In the genomic region with DNA sequence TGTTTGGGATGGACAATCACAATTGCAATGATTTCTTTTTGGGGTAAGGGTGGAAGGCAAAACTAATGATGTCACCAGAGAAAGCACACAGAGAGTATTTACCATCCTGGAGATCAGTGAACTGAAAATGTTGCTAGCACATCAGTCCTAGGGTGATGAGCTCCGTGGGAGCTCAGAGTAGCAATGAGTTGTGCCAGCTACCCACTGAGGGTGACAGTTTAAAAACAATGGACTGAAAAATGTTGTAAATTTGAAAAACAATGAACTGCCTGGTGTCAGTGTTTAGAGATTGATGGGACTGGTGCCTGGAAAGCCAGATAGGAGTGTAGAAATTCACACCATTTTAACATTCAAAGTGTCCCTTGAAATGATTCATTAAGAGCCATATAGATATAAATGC, we compare ENCODE assay signal across 1 cellular context.
TF ChIP-seq lines count a peak whose summit lies in the region.

No MANE protein-coding gene starts in this region.

TF ChIP-seq in WTC11, 78 proteins besides CTCF, POLR2A, EP300 and RAD21 (continued from another document):
- TF ChIP-seq ZNF532 (CRISPR knock-in tag; IDR thresholded peaks at IDR 0.05; ENCODE audit: borderline replicate concordance) (no peak), USF1 (CRISPR knock-in tag; IDR thresholded peaks at IDR 0.05) (no peak), ZNF396 (CRISPR knock-in tag; IDR thresholded peaks at IDR 0.05; ENCODE audit: borderline replicate concordance) (no peak), OVOL2 (CRISPR knock-in tag; IDR thresholded peaks at IDR 0.05; ENCODE audit: borderline replicate concordance) (no peak), CREM (CRISPR knock-in tag; IDR thresholded peaks at IDR 0.05) (no peak), GABPB1 (CRISPR knock-in tag; IDR thresholded peaks at IDR 0.05) (no peak), ELF4 (CRISPR knock-in tag; IDR thresholded peaks at IDR 0.05; ENCODE audit: low read depth) (no peak), NFATC4 (CRISPR knock-in tag; IDR thresholded peaks at IDR 0.05) (no peak), TEAD4 (CRISPR knock-in tag; IDR thresholded peaks at IDR 0.05) (no peak)
- TF ChIP-seq, protein P1, sequence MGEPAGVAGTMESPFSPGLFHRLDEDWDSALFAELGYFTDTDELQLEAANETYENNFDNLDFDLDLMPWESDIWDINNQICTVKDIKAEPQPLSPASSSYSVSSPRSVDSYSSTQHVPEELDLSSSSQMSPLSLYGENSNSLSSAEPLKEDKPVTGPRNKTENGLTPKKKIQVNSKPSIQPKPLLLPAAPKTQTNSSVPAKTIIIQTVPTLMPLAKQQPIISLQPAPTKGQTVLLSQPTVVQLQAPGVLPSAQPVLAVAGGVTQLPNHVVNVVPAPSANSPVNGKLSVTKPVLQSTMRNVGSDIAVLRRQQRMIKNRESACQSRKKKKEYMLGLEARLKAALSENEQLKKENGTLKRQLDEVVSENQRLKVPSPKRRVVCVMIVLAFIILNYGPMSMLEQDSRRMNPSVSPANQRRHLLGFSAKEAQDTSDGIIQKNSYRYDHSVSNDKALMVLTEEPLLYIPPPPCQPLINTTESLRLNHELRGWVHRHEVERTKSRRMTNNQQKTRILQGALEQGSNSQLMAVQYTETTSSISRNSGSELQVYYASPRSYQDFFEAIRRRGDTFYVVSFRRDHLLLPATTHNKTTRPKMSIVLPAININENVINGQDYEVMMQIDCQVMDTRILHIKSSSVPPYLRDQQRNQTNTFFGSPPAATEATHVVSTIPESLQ (CRISPR knock-in tag; IDR thresholded peaks at IDR 0.05): no peak
- TF ChIP-seq, protein P2, sequence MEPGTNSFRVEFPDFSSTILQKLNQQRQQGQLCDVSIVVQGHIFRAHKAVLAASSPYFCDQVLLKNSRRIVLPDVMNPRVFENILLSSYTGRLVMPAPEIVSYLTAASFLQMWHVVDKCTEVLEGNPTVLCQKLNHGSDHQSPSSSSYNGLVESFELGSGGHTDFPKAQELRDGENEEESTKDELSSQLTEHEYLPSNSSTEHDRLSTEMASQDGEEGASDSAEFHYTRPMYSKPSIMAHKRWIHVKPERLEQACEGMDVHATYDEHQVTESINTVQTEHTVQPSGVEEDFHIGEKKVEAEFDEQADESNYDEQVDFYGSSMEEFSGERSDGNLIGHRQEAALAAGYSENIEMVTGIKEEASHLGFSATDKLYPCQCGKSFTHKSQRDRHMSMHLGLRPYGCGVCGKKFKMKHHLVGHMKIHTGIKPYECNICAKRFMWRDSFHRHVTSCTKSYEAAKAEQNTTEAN (CRISPR knock-in tag; IDR thresholded peaks at IDR 0.05): no peak
- TF ChIP-seq, protein P3, sequence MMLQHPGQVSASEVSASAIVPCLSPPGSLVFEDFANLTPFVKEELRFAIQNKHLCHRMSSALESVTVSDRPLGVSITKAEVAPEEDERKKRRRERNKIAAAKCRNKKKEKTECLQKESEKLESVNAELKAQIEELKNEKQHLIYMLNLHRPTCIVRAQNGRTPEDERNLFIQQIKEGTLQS (CRISPR knock-in tag; conservative IDR thresholded peaks at IDR 0.05): no peak
- TF ChIP-seq, protein P4, sequence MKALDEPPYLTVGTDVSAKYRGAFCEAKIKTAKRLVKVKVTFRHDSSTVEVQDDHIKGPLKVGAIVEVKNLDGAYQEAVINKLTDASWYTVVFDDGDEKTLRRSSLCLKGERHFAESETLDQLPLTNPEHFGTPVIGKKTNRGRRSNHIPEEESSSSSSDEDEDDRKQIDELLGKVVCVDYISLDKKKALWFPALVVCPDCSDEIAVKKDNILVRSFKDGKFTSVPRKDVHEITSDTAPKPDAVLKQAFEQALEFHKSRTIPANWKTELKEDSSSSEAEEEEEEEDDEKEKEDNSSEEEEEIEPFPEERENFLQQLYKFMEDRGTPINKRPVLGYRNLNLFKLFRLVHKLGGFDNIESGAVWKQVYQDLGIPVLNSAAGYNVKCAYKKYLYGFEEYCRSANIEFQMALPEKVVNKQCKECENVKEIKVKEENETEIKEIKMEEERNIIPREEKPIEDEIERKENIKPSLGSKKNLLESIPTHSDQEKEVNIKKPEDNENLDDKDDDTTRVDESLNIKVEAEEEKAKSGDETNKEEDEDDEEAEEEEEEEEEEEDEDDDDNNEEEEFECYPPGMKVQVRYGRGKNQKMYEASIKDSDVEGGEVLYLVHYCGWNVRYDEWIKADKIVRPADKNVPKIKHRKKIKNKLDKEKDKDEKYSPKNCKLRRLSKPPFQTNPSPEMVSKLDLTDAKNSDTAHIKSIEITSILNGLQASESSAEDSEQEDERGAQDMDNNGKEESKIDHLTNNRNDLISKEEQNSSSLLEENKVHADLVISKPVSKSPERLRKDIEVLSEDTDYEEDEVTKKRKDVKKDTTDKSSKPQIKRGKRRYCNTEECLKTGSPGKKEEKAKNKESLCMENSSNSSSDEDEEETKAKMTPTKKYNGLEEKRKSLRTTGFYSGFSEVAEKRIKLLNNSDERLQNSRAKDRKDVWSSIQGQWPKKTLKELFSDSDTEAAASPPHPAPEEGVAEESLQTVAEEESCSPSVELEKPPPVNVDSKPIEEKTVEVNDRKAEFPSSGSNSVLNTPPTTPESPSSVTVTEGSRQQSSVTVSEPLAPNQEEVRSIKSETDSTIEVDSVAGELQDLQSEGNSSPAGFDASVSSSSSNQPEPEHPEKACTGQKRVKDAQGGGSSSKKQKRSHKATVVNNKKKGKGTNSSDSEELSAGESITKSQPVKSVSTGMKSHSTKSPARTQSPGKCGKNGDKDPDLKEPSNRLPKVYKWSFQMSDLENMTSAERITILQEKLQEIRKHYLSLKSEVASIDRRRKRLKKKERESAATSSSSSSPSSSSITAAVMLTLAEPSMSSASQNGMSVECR (CRISPR knock-in tag; IDR thresholded peaks at IDR 0.05; ENCODE audit: borderline replicate concordance): no peak
- TF ChIP-seq, protein P5, sequence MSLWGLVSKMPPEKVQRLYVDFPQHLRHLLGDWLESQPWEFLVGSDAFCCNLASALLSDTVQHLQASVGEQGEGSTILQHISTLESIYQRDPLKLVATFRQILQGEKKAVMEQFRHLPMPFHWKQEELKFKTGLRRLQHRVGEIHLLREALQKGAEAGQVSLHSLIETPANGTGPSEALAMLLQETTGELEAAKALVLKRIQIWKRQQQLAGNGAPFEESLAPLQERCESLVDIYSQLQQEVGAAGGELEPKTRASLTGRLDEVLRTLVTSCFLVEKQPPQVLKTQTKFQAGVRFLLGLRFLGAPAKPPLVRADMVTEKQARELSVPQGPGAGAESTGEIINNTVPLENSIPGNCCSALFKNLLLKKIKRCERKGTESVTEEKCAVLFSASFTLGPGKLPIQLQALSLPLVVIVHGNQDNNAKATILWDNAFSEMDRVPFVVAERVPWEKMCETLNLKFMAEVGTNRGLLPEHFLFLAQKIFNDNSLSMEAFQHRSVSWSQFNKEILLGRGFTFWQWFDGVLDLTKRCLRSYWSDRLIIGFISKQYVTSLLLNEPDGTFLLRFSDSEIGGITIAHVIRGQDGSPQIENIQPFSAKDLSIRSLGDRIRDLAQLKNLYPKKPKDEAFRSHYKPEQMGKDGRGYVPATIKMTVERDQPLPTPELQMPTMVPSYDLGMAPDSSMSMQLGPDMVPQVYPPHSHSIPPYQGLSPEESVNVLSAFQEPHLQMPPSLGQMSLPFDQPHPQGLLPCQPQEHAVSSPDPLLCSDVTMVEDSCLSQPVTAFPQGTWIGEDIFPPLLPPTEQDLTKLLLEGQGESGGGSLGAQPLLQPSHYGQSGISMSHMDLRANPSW (CRISPR knock-in tag; conservative IDR thresholded peaks at IDR 0.05; ENCODE audit: low read depth): no peak
